Comparison of ENCODE assay signal across 8 cellular contexts in the genomic region with DNA sequence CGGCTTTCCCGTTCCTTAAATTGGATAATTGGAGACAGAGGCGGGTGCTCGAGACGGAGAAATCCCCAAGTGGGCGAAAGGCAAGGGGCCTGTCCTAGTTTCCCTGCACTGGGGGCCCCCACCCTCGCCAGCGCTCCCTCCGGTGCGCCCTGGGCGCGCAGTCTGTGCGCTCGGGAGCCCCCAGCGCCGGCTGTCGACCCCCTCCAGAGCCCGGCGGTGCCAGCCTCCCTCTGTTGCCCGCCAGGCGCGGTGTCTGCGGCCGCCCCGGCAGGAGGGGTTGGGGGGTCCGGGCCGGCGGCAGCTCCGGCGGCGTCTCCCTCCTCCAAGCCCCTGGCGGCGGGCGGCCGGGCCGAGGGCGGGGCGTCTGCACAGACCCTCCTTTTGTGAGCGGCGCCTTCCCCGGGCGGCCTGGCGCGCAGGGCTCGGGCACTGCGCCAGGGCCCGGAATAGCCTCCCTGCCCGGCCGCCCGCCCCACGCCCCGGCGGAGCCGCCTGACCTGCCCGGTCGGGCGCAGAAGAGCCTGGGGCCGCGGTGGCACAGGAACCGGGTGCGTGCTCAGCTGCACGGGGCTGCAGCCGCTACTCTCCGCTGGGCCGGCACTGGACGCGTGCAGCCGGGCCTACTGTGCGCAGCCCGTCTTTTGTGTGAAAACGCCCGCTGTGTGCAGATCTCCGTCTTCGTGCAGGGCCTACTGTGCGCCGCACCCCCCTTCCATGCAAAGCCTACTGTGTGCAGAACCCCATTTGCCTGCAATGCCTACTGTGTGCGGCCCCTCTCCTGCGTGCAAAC. TPM values are rescaled to one million over a fixed set of nuclear protein-coding genes. Genes with fewer than 3 reads are reported as not detected.
DNase-seq lines count a peak whose midpoint lies in the region; ATAC-seq and TF ChIP-seq lines count a peak whose summit lies in the region.

No MANE protein-coding gene starts in this region.

- DNase-seq in left ventricle myocardium inferior: peak; percentile 62
- peak; percentile 67 to 83 for DNase-seq in psoas muscle
- DNase-seq in SIG-M5 treated with dmso at 0.1 percent for 504 hours (lab: John Stamatoyannopoulos, UW; ENCODE audit: unreplicated experiment): no peak
- DNase-seq in stimulated activated CD4-positive, alpha-beta T cell treated with anti-CD3 and anti-CD28 coated beads, Interleukin-4, amount 100 ng/mL, for 4 hours: no peak
- DNase-seq in NCI-H2107 treated with DMSO at 0.1 percent for 48 hours (lab: John Stamatoyannopoulos, UW; ENCODE audit: unreplicated experiment): no peak

- H3K4me1 ChIP-seq in BLaER1 treated with 17β-estradiol and CSF1 and Interleukin-3, amounts not matched to agents 10 nM and 100 nM: peaks cover 38 to 85% (median 61%) of the 10 kb centered on the region in 10 experiments
- no peaks in the 10 kb centered on the region; the same call in 1 of the 2 replicates for H3K4me1 ChIP-seq in HEK293 (ENCODE audit: control insufficient read depth, insufficient read depth, low read length)
- peaks cover 39% of the 10 kb centered on the region for H3K4me1 ChIP-seq in left ventricle myocardium inferior
- H3K4me1 ChIP-seq in psoas muscle: peaks cover 23% of the 10 kb centered on the region

- TF ChIP-seq CTCF in HEK293 (tag by site-specific recombination; IDR thresholded peaks at IDR 0.05): no peak
- TF ChIP-seq CTCF in left ventricle myocardium inferior (IDR thresholded peaks at IDR 0.05; ENCODE audit: borderline replicate concordance): no peak
- TF ChIP-seq CTCF in psoas muscle (IDR thresholded peaks at IDR 0.05): no peak

- peaks cover 2 to 7% (median 5%) of the 10 kb centered on the region in 11 experiments; a peak in 18 of 22 replicates for H3K9me3 ChIP-seq in BLaER1 treated with 17β-estradiol and CSF1 and Interleukin-3, amounts not matched to agents 10 nM and 100 nM (replicated peaks in 1 of 11)
- no peaks in the 10 kb centered on the region for H3K9me3 ChIP-seq in HEK293 (ENCODE audit: control insufficient read depth, insufficient read depth, low read depth, low read length)
- no peaks in the 10 kb centered on the region for H3K9me3 ChIP-seq in left ventricle myocardium inferior (replicated peaks)
- no peaks in the 10 kb centered on the region for H3K9me3 ChIP-seq in psoas muscle

- POLR2A ChIA-PET in HEK293 (lab: Yijun Ruan, JAX): interaction anchor here (13.1 kb wide), 1 partner anchor 12 kb away, joined by 168 read pairs; a partner anchor contains a TSS

- H3K27ac ChIP-seq in BLaER1 treated with 17β-estradiol and CSF1 and Interleukin-3, amounts not matched to agents 10 nM and 100 nM: no peak overlapping the region
- H3K27ac ChIP-seq in HEK293 (ENCODE audit: extremely low read depth, low read depth, low read length) (no peak overlapping the region), left ventricle myocardium inferior (replicated peaks) (peak overlapping the region; percentile 73), psoas muscle (peak overlapping the region; percentile 61)

- peaks cover 24 to 69% (median 33%) of the 10 kb centered on the region in 11 experiments for H3K27me3 ChIP-seq in BLaER1 treated with 17β-estradiol and CSF1 and Interleukin-3, amounts not matched to agents 10 nM and 100 nM
- H3K27me3 ChIP-seq in left ventricle myocardium inferior (ENCODE audit: low read depth) (no peaks in the 10 kb centered on the region), psoas muscle (ENCODE audit: insufficient read depth in 3 of 3, low read length in 2 of 3) (no peaks in the 10 kb centered on the region)

- H3K4me1 Mint-ChIP-seq in activated T-helper 17 cell treated with anti-CD3 and anti-CD28 coated beads, Interleukin-2, amount 50 U/mL, for 72 hours: peaks cover 10% of the 10 kb centered on the region

- H3K27me3 Mint-ChIP-seq in activated T-helper 17 cell treated with anti-CD3 and anti-CD28 coated beads, Interleukin-2, amount 50 U/mL, for 72 hours: peaks cover 10% of the 10 kb centered on the region

- H3K9me3 Mint-ChIP-seq in activated T-helper 17 cell treated with anti-CD3 and anti-CD28 coated beads, Interleukin-2, amount 50 U/mL, for 72 hours: no peaks in the 10 kb centered on the region

- peak overlapping the region; percentile 65 for H3K4me3 Mint-ChIP-seq in activated T-helper 17 cell treated with anti-CD3 and anti-CD28 coated beads, Interleukin-2, amount 50 U/mL, for 72 hours

- H4K20me1 ChIP-seq in BLaER1 treated with 17β-estradiol and CSF1 and Interleukin-3, amounts not matched to agents 10 nM and 100 nM: peaks cover 0 to 49% (median 16%) of the 10 kb centered on the region in 11 experiments; a peak in 11 of 22 replicates

- peak overlapping the region; percentile 76 to 100 (median 92) for H3K4me2 ChIP-seq in BLaER1 treated with 17β-estradiol and CSF1 and Interleukin-3, amounts not matched to agents 10 nM and 100 nM

- peak overlapping the region in 7 of 11 experiments; percentile 9 to 47 (median 21); a peak in 7 of 22 replicates for H3K9ac ChIP-seq in BLaER1 treated with 17β-estradiol and CSF1 and Interleukin-3, amounts not matched to agents 10 nM and 100 nM

- H3K36me3 Mint-ChIP-seq in activated T-helper 17 cell treated with anti-CD3 and anti-CD28 coated beads, Interleukin-2, amount 50 U/mL, for 72 hours (ENCODE audit: low read depth): no peaks in the 10 kb centered on the region

- peak overlapping the region; percentile 34 to 65 (median 44) for H3K4me3 ChIP-seq in BLaER1 treated with 17β-estradiol and CSF1 and Interleukin-3, amounts not matched to agents 10 nM and 100 nM
- H3K4me3 ChIP-seq in HEK293 (ENCODE audit: low read depth, low read length) (no peak overlapping the region), left ventricle myocardium inferior (peak overlapping the region; percentile 70), psoas muscle (peak overlapping the region; percentile 65)

- intact Hi-C loops in left ventricle myocardium inferior (cut with micrococcal nuclease): no loop called here
- intact Hi-C loops in psoas muscle (cut with DNase I): no loop called here

- 3 to 8% (median 3%) methylated on average over 53 to 78 of the region's 78 CpGs for WGBS in psoas muscle, 3 donors

- CTCF ChIA-PET in HEK293 (lab: Yijun Ruan, JAX): interaction anchor here (0.5 kb wide), 1 partner anchor 11 kb away, joined by 3 read pairs; no protein-coding TSS in a partner anchor

- ATAC-seq in activated T-helper 17 cell treated with anti-CD3 and anti-CD28 coated beads, Interleukin-2, amount 50 U/mL, for 72 hours (replicated peaks): peak; percentile 53
- peak; percentile 57 to 87 (median 80) for ATAC-seq in psoas muscle

- H3K27ac Mint-ChIP-seq in activated T-helper 17 cell treated with anti-CD3 and anti-CD28 coated beads, Interleukin-2, amount 50 U/mL, for 72 hours: no peak overlapping the region

- H3K36me3 ChIP-seq in BLaER1 treated with 17β-estradiol and CSF1 and Interleukin-3, amounts not matched to agents 10 nM and 100 nM: no peaks in the 10 kb centered on the region
- H3K36me3 ChIP-seq in HEK293 (ENCODE audit: control insufficient read depth in 2 of 2, insufficient read depth in 1 of 2, low read length in 2 of 2) (no peaks in the 10 kb centered on the region), left ventricle myocardium inferior (no peaks in the 10 kb centered on the region), psoas muscle (ENCODE audit: insufficient read depth in 1 of 2, low read depth in 1 of 2) (no peaks in the 10 kb centered on the region)

TF ChIP-seq in HEK293, 187 proteins besides CTCF, POLR2A, EP300 and RAD21 (continues in another document):
- TF ChIP-seq ZNF544 (tag by site-specific recombination; IDR thresholded peaks at IDR 0.05) (no peak), ZBTB20 (tag by site-specific recombination; IDR thresholded peaks at IDR 0.05) (no peak), ZNF175 (tag by site-specific recombination; IDR thresholded peaks at IDR 0.05) (no peak), ZNF549 (tag by site-specific recombination; IDR thresholded peaks at IDR 0.05) (no peak), ZBTB7A (tag by site-specific recombination; IDR thresholded peaks at IDR 0.05; ENCODE audit: low read depth) (peak; percentile 67; the same call in 1 of the 2 replicates)
- TF ChIP-seq, protein P1, sequence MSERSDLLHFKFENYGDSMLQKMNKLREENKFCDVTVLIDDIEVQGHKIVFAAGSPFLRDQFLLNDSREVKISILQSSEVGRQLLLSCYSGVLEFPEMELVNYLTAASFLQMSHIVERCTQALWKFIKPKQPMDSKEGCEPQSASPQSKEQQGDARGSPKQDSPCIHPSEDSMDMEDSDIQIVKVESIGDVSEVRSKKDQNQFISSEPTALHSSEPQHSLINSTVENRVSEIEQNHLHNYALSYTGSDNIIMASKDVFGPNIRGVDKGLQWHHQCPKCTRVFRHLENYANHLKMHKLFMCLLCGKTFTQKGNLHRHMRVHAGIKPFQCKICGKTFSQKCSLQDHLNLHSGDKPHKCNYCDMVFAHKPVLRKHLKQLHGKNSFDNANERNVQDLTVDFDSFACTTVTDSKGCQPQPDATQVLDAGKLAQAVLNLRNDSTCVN (tag by site-specific recombination; optimal IDR thresholded peaks at IDR 0.05): peak; percentile 33
- TF ChIP-seq, protein P2, sequence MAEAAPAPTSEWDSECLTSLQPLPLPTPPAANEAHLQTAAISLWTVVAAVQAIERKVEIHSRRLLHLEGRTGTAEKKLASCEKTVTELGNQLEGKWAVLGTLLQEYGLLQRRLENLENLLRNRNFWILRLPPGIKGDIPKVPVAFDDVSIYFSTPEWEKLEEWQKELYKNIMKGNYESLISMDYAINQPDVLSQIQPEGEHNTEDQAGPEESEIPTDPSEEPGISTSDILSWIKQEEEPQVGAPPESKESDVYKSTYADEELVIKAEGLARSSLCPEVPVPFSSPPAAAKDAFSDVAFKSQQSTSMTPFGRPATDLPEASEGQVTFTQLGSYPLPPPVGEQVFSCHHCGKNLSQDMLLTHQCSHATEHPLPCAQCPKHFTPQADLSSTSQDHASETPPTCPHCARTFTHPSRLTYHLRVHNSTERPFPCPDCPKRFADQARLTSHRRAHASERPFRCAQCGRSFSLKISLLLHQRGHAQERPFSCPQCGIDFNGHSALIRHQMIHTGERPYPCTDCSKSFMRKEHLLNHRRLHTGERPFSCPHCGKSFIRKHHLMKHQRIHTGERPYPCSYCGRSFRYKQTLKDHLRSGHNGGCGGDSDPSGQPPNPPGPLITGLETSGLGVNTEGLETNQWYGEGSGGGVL (tag by site-specific recombination; IDR thresholded peaks at IDR 0.05): no peak

RNA-seq across cellular contexts. Expression of a gene that starts 13.2 kb away (rescaled TPM):
- total RNA-seq in activated T-helper 17 cell treated with anti-CD3 and anti-CD28 coated beads, Interleukin-2, amount 50 U/mL, for 72 hours: 10 to 100 TPM; 40.6 to 80.0 TPM
- total RNA-seq in left ventricle myocardium inferior (34.3 TPM), psoas muscle (10 to 100 TPM; 10.9 to 63.1 (median 25.6) TPM)
- polyA plus RNA-seq in psoas muscle: 10 to 100 TPM; 14.1 to 94.1 (median 19.3) TPM

RNA-seq across cellular contexts. Expression of a gene that starts 32.4 kb away (rescaled TPM):
- 10 to 100 TPM; 63.3 to 98.7 TPM for total RNA-seq in activated T-helper 17 cell treated with anti-CD3 and anti-CD28 coated beads, Interleukin-2, amount 50 U/mL, for 72 hours
- total RNA-seq in left ventricle myocardium inferior: 11.0 TPM
- total RNA-seq in psoas muscle: 10 to 100 TPM; 11.4 to 28.6 (median 22.7) TPM
- 10 to 100 TPM; 27.6 to 40.3 (median 38.1) TPM for polyA plus RNA-seq in psoas muscle

Comparison
In these comparisons a context has a peak if more than half of its experiments do, and no peak if none do; other contexts are left out.
1. H3K27ac ChIP-seq: peak in left ventricle myocardium inferior (single experiment) and psoas muscle (single experiment); none in BLaER1 treated with 17β-estradiol and CSF1 and Interleukin-3, amounts not matched to agents 10 nM and 100 nM (0 of 11) and HEK293 (single experiment).
2. DNase-seq: peak in left ventricle myocardium inferior (single experiment) and psoas muscle (2 of 2); none in SIG-M5 treated with dmso at 0.1 percent for 504 hours (single experiment), stimulated activated CD4-positive, alpha-beta T cell treated with anti-CD3 and anti-CD28 coated beads, Interleukin-4, amount 100 ng/mL, for 4 hours (0 of 2) and NCI-H2107 treated with DMSO at 0.1 percent for 48 hours (single experiment).